9 cellular contexts compared by ENCODE assay signal in the genomic region with DNA sequence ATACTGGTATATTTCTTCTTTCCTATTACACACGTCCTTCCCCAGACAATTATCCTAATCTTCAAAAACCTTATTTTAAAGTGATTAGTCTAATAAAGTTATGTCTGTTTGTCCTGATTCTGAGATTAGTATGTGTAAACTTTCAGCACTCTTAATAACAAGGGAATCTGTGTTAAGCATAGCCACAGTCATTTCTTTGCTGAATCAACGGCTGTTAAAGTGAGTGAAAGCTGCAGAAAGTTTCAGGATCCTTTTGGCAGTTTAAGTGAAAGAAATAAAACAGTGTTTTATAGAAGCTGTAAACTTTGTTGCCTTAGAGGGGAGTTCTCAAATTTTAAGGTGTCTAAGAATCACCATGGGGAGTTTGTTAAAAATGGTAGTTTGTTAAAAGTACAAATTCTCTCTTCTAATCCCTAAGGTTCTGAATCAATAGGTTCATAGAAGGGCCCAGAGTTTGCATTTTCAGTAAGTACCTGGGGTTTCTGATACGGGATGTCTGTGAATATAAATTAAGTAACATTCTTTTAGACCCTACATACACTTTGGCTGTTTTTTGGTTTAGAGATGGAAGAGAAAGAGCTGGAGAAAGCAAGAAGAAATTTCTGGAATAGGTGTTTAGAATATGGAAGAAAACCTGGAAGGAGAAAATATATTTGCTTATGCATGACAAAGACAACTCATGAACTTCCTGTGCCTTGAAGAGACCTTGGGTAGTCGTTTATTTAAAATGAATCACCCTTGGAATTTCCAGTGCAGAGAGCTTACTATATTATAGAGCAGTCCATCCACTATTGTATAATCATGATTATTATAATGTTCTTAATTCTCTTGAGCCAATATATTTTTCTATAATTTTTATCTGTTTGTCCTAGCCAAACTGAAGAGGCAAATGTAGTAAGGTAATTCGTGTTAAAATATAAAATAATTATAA. TPM values are rescaled to one million over a fixed set of nuclear protein-coding genes. Genes with fewer than 3 reads are reported as not detected.
DNase-seq lines count a peak whose midpoint lies in the region; ATAC-seq and TF ChIP-seq lines count a peak whose summit lies in the region.
"Had no signal": no experiment of that assay in that cellular context is flagged by ENCODE, and none has a peak within 500 bp of the region (broad histone marks: within the 10 kb centered on the region; RNA-seq: fewer than 3 reads in every experiment).

No MANE protein-coding gene starts in this region.

- ATAC-seq in GM21447 (IDR thresholded peaks at IDR 0.05; ENCODE audit: unreplicated experiment) (peak; percentile 56), GM18861 (IDR thresholded peaks at IDR 0.05; ENCODE audit: unreplicated experiment) (no peak)

- intact Hi-C loops in activated T-helper 1 cell treated with anti-CD3 and anti-CD28 coated beads, Interleukin-12 subunit alpha, Interleukin-12 subunit beta, Interleukin-2, Interleukin-4 antibody, amounts not matched to agents 30 ng/mL and 10 ng/mL and 1 ng/mL, durations not matched to agents 14 hours and 24 hours and 36 hours (cut with micrococcal nuclease) = loop anchor here (2.0 kb wide), 1 partner anchor 45 kb away; the partner anchor contains the start of gene SCAMP1

- peaks cover 37% of the 10 kb centered on the region for H3K4me1 Mint-ChIP-seq in activated T-helper 1 cell treated with anti-CD3 and anti-CD28 coated beads, Interleukin-12 subunit alpha, Interleukin-12 subunit beta, Interleukin-2, Interleukin-4 antibody, amounts not matched to agents 30 ng/mL and 10 ng/mL and 1 ng/mL, durations not matched to agents 14 hours and 24 hours and 36 hours (ENCODE audit: low read depth)

- no peaks in the 10 kb centered on the region for H3K27me3 Mint-ChIP-seq in activated T-helper 1 cell treated with anti-CD3 and anti-CD28 coated beads, Interleukin-12 subunit alpha, Interleukin-12 subunit beta, Interleukin-2, Interleukin-4 antibody, amounts not matched to agents 30 ng/mL and 10 ng/mL and 1 ng/mL, durations not matched to agents 14 hours and 24 hours and 36 hours (ENCODE audit: insufficient read depth)

- H3K27ac Mint-ChIP-seq in activated T-helper 1 cell treated with anti-CD3 and anti-CD28 coated beads, Interleukin-12 subunit alpha, Interleukin-12 subunit beta, Interleukin-2, Interleukin-4 antibody, amounts not matched to agents 30 ng/mL and 10 ng/mL and 1 ng/mL, durations not matched to agents 14 hours and 24 hours and 36 hours = peak overlapping the region; percentile 45

- H3K36me3 ChIP-seq in kidney epithelial cell (ENCODE audit: control insufficient read depth, insufficient read depth, low read length) = no peaks in the 10 kb centered on the region

- no peak overlapping the region for H3K4me3 ChIP-seq in kidney epithelial cell (ENCODE audit: low read depth, low read length)

- no peaks in the 10 kb centered on the region for H3K27me3 ChIP-seq in kidney epithelial cell (ENCODE audit: control insufficient read depth, insufficient read depth, low read length)

- H3K36me3 Mint-ChIP-seq in activated T-helper 1 cell treated with anti-CD3 and anti-CD28 coated beads, Interleukin-12 subunit alpha, Interleukin-12 subunit beta, Interleukin-2, Interleukin-4 antibody, amounts not matched to agents 30 ng/mL and 10 ng/mL and 1 ng/mL, durations not matched to agents 14 hours and 24 hours and 36 hours (ENCODE audit: low read depth) = peaks cover 2% of the 10 kb centered on the region

- no peak for TF ChIP-seq CTCF in kidney epithelial cell (IDR thresholded peaks at IDR 0.05; ENCODE audit: insufficient read depth, low read length, poor library complexity, severe bottlenecking)

- DNase-seq in EH (ENCODE audit: low read depth) = peak; percentile 74
- DNase-seq in activated T-helper 1 cell treated with anti-CD3 and anti-CD28 coated beads, Interleukin-12 subunit alpha, Interleukin-12 subunit beta, Interleukin-2, Interleukin-4 antibody, amounts not matched to agents 30 ng/mL and 10 ng/mL and 1 ng/mL, durations not matched to agents 14 hours and 24 hours and 36 hours (ENCODE audit: low spot score) = no peak
- peak; percentile 29 for DNase-seq in kidney epithelial cell (ENCODE audit: low read depth)
- no peak for DNase-seq in KG1 (lab: John Stamatoyannopoulos, UW)
- no peak for DNase-seq in occipital lobe (lab: John Stamatoyannopoulos, UW)
- no peak for DNase-seq in stimulated activated naive CD4-positive, alpha-beta T cell treated with Interleukin-2 at 50 U/mL for 16 hours (lab: John Stamatoyannopoulos, UW)
- DNase-seq: NCI-H774 had no signal

- no peak overlapping the region for H3K4me3 Mint-ChIP-seq in activated T-helper 1 cell treated with anti-CD3 and anti-CD28 coated beads, Interleukin-12 subunit alpha, Interleukin-12 subunit beta, Interleukin-2, Interleukin-4 antibody, amounts not matched to agents 30 ng/mL and 10 ng/mL and 1 ng/mL, durations not matched to agents 14 hours and 24 hours and 36 hours

- H3K9me3 Mint-ChIP-seq in activated T-helper 1 cell treated with anti-CD3 and anti-CD28 coated beads, Interleukin-12 subunit alpha, Interleukin-12 subunit beta, Interleukin-2, Interleukin-4 antibody, amounts not matched to agents 30 ng/mL and 10 ng/mL and 1 ng/mL, durations not matched to agents 14 hours and 24 hours and 36 hours = no peaks in the 10 kb centered on the region

RNA-seq across cellular contexts. Expression of gene SCAMP1, which starts 45.7 kb away (rescaled TPM):
- total RNA-seq in activated T-helper 1 cell treated with anti-CD3 and anti-CD28 coated beads, Interleukin-12 subunit alpha, Interleukin-12 subunit beta, Interleukin-2, Interleukin-4 antibody, amounts not matched to agents 30 ng/mL and 10 ng/mL and 1 ng/mL, durations not matched to agents 14 hours and 24 hours and 36 hours = 21.3 and 21.7 TPM in 2 replicates
- total RNA-seq in kidney epithelial cell = 33.4 and 43.0 TPM in 2 replicates
- total RNA-seq in occipital lobe = 373 TPM

Comparison
In these comparisons a context has a peak if more than half of its experiments do, and no peak if none do; other contexts are left out.
1. DNase-seq: peak in EH (single experiment) and kidney epithelial cell (single experiment); none in activated T-helper 1 cell treated with anti-CD3 and anti-CD28 coated beads, Interleukin-12 subunit alpha, Interleukin-12 subunit beta, Interleukin-2, Interleukin-4 antibody, amounts not matched to agents 30 ng/mL and 10 ng/mL and 1 ng/mL, durations not matched to agents 14 hours and 24 hours and 36 hours (single experiment), KG1 (single experiment), occipital lobe (single experiment) and stimulated activated naive CD4-positive, alpha-beta T cell treated with Interleukin-2 at 50 U/mL for 16 hours (single experiment).